ENCODE assay signal across 1 cellular context in the genomic region with DNA sequence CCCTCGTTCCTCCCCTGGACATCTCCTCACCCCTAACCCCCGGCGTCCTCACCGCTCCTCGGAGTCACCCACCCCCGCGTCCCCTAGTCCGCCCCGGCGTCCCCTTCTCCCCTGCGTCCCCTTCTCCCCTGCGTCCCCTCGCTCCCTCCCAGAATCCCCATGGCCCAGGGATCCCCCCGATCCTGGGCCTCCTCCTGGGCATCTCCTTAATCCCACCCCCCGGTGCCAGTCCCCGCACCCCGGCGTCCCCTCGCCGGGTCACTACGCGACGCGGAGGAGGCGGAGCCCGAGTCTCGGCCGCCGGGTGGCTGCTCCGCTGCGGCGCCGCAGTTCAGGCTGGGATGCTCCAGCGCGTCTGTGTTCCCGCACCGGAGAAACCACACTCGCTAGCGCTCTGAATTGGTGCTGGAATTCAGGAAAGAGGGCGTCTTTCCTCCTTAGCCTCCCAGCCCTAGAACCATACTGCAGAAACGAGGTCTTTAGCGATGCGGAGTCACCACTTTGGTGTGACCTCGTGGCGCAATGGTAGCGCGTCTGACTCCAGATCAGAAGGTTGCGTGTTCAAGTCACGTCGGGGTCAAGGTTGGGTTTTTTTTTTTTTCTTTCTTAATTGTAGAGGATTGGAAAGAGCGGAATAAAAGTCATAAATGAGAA.
A peak's percentile ranks its signal among the peaks of the same experiment; 100 is the strongest.
TF ChIP-seq lines count a peak whose summit lies in the region.

No MANE protein-coding gene starts in this region.

TF ChIP-seq in K562, 482 proteins besides CTCF, POLR2A, EP300 and RAD21 (continued from another document and continues in another):
- TF ChIP-seq, protein P1, sequence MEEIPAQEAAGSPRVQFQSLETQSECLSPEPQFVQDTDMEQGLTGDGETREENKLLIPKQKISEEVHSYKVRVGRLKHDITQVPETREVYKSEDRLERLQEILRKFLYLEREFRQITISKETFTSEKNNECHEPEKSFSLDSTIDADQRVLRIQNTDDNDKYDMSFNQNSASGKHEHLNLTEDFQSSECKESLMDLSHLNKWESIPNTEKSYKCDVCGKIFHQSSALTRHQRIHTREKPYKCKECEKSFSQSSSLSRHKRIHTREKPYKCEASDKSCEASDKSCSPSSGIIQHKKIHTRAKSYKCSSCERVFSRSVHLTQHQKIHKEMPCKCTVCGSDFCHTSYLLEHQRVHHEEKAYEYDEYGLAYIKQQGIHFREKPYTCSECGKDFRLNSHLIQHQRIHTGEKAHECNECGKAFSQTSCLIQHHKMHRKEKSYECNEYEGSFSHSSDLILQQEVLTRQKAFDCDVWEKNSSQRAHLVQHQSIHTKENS (CRISPR knock-in tag; IDR thresholded peaks at IDR 0.05): no peak
- TF ChIP-seq KLF16 (IDR thresholded peaks at IDR 0.05): no peak
- TF ChIP-seq, protein P2, sequence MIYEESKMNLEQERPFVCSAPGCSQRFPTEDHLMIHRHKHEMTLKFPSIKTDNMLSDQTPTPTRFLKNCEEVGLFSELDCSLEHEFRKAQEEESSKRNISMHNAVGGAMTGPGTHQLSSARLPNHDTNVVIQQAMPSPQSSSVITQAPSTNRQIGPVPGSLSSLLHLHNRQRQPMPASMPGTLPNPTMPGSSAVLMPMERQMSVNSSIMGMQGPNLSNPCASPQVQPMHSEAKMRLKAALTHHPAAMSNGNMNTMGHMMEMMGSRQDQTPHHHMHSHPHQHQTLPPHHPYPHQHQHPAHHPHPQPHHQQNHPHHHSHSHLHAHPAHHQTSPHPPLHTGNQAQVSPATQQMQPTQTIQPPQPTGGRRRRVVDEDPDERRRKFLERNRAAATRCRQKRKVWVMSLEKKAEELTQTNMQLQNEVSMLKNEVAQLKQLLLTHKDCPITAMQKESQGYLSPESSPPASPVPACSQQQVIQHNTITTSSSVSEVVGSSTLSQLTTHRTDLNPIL (CRISPR knock-in tag; IDR thresholded peaks at IDR 0.05): no peak
- TF ChIP-seq HDAC8 (tag; IDR thresholded peaks at IDR 0.05): no peak
- TF ChIP-seq, protein P3, sequence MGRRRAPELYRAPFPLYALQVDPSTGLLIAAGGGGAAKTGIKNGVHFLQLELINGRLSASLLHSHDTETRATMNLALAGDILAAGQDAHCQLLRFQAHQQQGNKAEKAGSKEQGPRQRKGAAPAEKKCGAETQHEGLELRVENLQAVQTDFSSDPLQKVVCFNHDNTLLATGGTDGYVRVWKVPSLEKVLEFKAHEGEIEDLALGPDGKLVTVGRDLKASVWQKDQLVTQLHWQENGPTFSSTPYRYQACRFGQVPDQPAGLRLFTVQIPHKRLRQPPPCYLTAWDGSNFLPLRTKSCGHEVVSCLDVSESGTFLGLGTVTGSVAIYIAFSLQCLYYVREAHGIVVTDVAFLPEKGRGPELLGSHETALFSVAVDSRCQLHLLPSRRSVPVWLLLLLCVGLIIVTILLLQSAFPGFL (CRISPR knock-in tag; IDR thresholded peaks at IDR 0.05): no peak
- TF ChIP-seq, protein P4, sequence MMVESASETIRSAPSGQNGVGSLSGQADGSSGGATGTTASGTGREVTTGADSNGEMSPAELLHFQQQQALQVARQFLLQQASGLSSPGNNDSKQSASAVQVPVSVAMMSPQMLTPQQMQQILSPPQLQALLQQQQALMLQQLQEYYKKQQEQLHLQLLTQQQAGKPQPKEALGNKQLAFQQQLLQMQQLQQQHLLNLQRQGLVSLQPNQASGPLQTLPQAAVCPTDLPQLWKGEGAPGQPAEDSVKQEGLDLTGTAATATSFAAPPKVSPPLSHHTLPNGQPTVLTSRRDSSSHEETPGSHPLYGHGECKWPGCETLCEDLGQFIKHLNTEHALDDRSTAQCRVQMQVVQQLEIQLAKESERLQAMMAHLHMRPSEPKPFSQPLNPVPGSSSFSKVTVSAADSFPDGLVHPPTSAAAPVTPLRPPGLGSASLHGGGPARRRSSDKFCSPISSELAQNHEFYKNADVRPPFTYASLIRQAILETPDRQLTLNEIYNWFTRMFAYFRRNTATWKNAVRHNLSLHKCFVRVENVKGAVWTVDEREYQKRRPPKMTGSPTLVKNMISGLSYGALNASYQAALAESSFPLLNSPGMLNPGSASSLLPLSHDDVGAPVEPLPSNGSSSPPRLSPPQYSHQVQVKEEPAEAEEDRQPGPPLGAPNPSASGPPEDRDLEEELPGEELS (CRISPR knock-in tag; IDR thresholded peaks at IDR 0.05; ENCODE audit: borderline replicate concordance): no peak
- TF ChIP-seq RBM15 (IDR thresholded peaks at IDR 0.05; ENCODE audit: insufficient read depth, low read length): no peak
- no peak for TF ChIP-seq ZNF707 (CRISPR knock-in tag; conservative IDR thresholded peaks at IDR 0.05)
- no peak for TF ChIP-seq NUFIP1 (IDR thresholded peaks at IDR 0.05; ENCODE audit: partially characterized antibody)
- TF ChIP-seq, protein P5, sequence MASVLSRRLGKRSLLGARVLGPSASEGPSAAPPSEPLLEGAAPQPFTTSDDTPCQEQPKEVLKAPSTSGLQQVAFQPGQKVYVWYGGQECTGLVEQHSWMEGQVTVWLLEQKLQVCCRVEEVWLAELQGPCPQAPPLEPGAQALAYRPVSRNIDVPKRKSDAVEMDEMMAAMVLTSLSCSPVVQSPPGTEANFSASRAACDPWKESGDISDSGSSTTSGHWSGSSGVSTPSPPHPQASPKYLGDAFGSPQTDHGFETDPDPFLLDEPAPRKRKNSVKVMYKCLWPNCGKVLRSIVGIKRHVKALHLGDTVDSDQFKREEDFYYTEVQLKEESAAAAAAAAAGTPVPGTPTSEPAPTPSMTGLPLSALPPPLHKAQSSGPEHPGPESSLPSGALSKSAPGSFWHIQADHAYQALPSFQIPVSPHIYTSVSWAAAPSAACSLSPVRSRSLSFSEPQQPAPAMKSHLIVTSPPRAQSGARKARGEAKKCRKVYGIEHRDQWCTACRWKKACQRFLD (CRISPR knock-in tag; IDR thresholded peaks at IDR 0.05): no peak
- TF ChIP-seq TBL1XR1 (IDR thresholded peaks at IDR 0.05; ENCODE audit: low read length in 2 of 2): peak in 1 of 2 experiments; percentile 83; a peak in 2 of 4 replicates
- TF ChIP-seq ILK (tag; IDR thresholded peaks at IDR 0.05; ENCODE audit: borderline replicate concordance, low read depth): no peak
- no peak for TF ChIP-seq ARHGAP35 (IDR thresholded peaks at IDR 0.05; ENCODE audit: partially characterized antibody)
- TF ChIP-seq RBM34 (IDR thresholded peaks at IDR 0.05; ENCODE audit: borderline replicate concordance, insufficient read depth, low read length): no peak
- peak; percentile 82 for TF ChIP-seq TEAD4 (IDR thresholded peaks at IDR 0.05; ENCODE audit: low read length)
- TF ChIP-seq TEAD4 (CRISPR knock-in tag; IDR thresholded peaks at IDR 0.05; ENCODE audit: borderline replicate concordance): no peak
- TF ChIP-seq ARID2 (IDR thresholded peaks at IDR 0.05): no peak
- no peak for TF ChIP-seq GABPA (tag; conservative IDR thresholded peaks at IDR 0.05; ENCODE audit: low read depth)
- TF ChIP-seq, protein P6, sequence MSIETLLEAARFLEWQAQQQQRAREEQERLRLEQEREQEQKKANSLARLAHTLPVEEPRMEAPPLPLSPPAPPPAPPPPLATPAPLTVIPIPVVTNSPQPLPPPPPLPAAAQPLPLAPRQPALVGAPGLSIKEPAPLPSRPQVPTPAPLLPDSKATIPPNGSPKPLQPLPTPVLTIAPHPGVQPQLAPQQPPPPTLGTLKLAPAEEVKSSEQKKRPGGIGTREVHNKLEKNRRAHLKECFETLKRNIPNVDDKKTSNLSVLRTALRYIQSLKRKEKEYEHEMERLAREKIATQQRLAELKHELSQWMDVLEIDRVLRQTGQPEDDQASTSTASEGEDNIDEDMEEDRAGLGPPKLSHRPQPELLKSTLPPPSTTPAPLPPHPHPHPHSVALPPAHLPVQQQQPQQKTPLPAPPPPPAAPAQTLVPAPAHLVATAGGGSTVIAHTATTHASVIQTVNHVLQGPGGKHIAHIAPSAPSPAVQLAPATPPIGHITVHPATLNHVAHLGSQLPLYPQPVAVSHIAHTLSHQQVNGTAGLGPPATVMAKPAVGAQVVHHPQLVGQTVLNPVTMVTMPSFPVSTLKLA (conservative IDR thresholded peaks at IDR 0.05): 0 out of 4 replicates have a peak, but pooled peaks of 1 of the 2 experiments have one; percentile 14
- TF ChIP-seq ZNF324 (CRISPR knock-in tag; IDR thresholded peaks at IDR 0.05): no peak
- no peak for TF ChIP-seq CBFA2T2 (conservative IDR thresholded peaks at IDR 0.05)
- TF ChIP-seq COPS2 (conservative IDR thresholded peaks at IDR 0.05): no peak
- TF ChIP-seq MYC (IDR thresholded peaks at IDR 0.05; ENCODE audit: low read depth, low read length): peak; percentile 78
- TF ChIP-seq MYC (CRISPR knock-in tag; IDR thresholded peaks at IDR 0.05; ENCODE audit: borderline replicate concordance, low read depth): no peak
- no peak for TF ChIP-seq ZNF282 (CRISPR knock-in tag; IDR thresholded peaks at IDR 0.05)
- no peak for TF ChIP-seq DDX20 (tag; IDR thresholded peaks at IDR 0.05; ENCODE audit: low read depth)
- TF ChIP-seq RBM39 (optimal IDR thresholded peaks at IDR 0.05; ENCODE audit: low read depth, low read length): no peak
- no peak for TF ChIP-seq NR2C2 (CRISPR knock-in tag; IDR thresholded peaks at IDR 0.05)
- peak; percentile 88 for TF ChIP-seq NR2C2 (tag; IDR thresholded peaks at IDR 0.05)
- TF ChIP-seq TAF9B (IDR thresholded peaks at IDR 0.05; ENCODE audit: partially characterized antibody): no peak
- TF ChIP-seq, protein P7, sequence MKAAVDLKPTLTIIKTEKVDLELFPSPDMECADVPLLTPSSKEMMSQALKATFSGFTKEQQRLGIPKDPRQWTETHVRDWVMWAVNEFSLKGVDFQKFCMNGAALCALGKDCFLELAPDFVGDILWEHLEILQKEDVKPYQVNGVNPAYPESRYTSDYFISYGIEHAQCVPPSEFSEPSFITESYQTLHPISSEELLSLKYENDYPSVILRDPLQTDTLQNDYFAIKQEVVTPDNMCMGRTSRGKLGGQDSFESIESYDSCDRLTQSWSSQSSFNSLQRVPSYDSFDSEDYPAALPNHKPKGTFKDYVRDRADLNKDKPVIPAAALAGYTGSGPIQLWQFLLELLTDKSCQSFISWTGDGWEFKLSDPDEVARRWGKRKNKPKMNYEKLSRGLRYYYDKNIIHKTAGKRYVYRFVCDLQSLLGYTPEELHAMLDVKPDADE (conservative IDR thresholded peaks at IDR 0.05; ENCODE audit: control insufficient read depth, low read depth, low read length): peak; percentile 69
- no peak; the same call in 1 of the 2 replicates for TF ChIP-seq NFIC (IDR thresholded peaks at IDR 0.05)
- TF ChIP-seq, protein P8, sequence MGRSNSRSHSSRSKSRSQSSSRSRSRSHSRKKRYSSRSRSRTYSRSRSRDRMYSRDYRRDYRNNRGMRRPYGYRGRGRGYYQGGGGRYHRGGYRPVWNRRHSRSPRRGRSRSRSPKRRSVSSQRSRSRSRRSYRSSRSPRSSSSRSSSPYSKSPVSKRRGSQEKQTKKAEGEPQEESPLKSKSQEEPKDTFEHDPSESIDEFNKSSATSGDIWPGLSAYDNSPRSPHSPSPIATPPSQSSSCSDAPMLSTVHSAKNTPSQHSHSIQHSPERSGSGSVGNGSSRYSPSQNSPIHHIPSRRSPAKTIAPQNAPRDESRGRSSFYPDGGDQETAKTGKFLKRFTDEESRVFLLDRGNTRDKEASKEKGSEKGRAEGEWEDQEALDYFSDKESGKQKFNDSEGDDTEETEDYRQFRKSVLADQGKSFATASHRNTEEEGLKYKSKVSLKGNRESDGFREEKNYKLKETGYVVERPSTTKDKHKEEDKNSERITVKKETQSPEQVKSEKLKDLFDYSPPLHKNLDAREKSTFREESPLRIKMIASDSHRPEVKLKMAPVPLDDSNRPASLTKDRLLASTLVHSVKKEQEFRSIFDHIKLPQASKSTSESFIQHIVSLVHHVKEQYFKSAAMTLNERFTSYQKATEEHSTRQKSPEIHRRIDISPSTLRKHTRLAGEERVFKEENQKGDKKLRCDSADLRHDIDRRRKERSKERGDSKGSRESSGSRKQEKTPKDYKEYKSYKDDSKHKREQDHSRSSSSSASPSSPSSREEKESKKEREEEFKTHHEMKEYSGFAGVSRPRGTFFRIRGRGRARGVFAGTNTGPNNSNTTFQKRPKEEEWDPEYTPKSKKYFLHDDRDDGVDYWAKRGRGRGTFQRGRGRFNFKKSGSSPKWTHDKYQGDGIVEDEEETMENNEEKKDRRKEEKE (IDR thresholded peaks at IDR 0.05; ENCODE audit: borderline replicate concordance in 1 of 2, control insufficient read depth in 1 of 2, low read depth in 2 of 2, low read length in 1 of 2): no peak
- TF ChIP-seq CREBBP (IDR thresholded peaks at IDR 0.05; ENCODE audit: low read depth, low read length): no peak
- no peak for TF ChIP-seq NCOA2 (IDR thresholded peaks at IDR 0.05; ENCODE audit: partially characterized antibody in 2 of 2)
- TF ChIP-seq, protein P9, sequence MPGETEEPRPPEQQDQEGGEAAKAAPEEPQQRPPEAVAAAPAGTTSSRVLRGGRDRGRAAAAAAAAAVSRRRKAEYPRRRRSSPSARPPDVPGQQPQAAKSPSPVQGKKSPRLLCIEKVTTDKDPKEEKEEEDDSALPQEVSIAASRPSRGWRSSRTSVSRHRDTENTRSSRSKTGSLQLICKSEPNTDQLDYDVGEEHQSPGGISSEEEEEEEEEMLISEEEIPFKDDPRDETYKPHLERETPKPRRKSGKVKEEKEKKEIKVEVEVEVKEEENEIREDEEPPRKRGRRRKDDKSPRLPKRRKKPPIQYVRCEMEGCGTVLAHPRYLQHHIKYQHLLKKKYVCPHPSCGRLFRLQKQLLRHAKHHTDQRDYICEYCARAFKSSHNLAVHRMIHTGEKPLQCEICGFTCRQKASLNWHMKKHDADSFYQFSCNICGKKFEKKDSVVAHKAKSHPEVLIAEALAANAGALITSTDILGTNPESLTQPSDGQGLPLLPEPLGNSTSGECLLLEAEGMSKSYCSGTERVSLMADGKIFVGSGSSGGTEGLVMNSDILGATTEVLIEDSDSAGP (CRISPR knock-in tag; IDR thresholded peaks at IDR 0.05): no peak
- TF ChIP-seq ZNF316 (IDR thresholded peaks at IDR 0.05): peak; percentile 77
- TF ChIP-seq MAZ (CRISPR knock-in tag; conservative IDR thresholded peaks at IDR 0.05 in 1 of 2, IDR thresholded peaks at IDR 0.05 in 1 of 2): peak in 1 of 2 experiments; percentile 50; a peak in 2 of 4 replicates
- no peak for TF ChIP-seq ZNF778 (CRISPR knock-in tag; IDR thresholded peaks at IDR 0.05)
- no peak for TF ChIP-seq ZNF76 (CRISPR knock-in tag; IDR thresholded peaks at IDR 0.05; ENCODE audit: borderline replicate concordance)
- no peak for TF ChIP-seq GTF2E2 (tag; IDR thresholded peaks at IDR 0.05)
- TF ChIP-seq OTX1 (CRISPR knock-in tag; IDR thresholded peaks at IDR 0.05): no peak
- TF ChIP-seq, protein P10, sequence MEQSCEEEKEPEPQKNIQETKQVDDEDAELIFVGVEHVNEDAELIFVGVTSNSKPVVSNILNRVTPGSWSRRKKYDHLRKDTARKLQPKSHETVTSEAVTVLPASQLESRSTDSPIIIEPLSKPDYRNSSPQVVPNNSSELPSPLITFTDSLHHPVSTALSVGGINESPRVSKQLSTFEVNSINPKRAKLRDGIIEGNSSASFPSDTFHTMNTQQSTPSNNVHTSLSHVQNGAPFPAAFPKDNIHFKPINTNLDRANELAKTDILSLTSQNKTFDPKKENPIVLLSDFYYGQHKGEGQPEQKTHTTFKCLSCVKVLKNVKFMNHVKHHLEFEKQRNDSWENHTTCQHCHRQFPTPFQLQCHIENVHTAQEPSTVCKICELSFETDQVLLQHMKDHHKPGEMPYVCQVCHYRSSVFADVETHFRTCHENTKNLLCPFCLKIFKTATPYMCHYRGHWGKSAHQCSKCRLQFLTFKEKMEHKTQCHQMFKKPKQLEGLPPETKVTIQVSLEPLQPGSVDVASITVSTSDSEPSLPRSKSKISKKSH (CRISPR knock-in tag; IDR thresholded peaks at IDR 0.05): no peak
- TF ChIP-seq ZKSCAN1 (IDR thresholded peaks at IDR 0.05; ENCODE audit: low read depth, low read length): no peak
- TF ChIP-seq POLR2AphosphoS5 (IDR thresholded peaks at IDR 0.05; ENCODE audit: control insufficient read depth, insufficient read depth, low read depth, low read length): no peak
- no peak for TF ChIP-seq SRSF1 (IDR thresholded peaks at IDR 0.05; ENCODE audit: low read depth, low read length)
- TF ChIP-seq ZKSCAN3 (CRISPR knock-in tag; IDR thresholded peaks at IDR 0.05): no peak
- no peak for TF ChIP-seq FOSL1 (tag; conservative IDR thresholded peaks at IDR 0.05)
